In the genomic region with DNA sequence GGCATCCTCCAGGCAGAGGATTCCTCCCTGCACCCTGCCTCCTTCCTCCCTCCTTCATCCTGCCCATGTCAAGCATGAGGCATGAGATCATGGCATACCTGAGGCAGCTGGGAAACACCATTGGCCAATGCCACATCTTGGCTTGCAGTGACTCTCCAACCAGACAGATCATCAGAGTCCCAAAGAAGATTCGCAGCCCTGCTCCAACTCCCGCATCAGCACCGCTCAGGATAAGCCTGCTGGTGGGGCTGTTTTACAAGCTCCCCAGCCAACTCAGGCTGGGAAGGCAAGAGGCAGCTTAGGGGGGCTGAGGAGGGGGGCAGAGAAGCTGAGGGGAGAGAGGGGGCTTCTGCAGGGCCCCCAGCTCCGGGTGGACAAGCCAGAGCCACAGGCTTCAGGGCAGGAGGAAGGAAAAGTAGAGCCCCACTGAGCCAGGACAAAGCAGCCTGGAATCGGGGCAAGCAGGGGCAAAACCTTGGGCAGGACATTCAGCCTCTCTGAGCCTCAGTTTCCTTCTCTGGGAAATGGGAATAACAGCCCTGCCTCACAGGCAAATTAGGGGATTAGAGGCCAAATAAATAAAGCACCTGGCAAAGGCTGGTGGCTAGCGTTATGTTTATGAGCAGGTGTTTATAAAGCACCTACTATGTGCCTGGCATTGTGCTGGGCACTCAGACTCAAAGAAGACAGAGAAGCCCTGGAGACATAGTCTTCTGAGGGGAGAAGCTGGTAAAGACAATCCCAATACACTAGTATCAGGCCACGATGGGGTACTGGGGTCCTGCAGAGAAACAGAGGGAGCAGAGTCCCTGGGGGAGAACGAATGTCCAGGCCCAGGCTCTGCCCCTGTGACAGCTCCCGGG, we compare ENCODE assay signal across 17 cellular contexts.
DNase-seq lines count a peak whose midpoint lies in the region; ATAC-seq and TF ChIP-seq lines count a peak whose summit lies in the region.
"Had no signal": no experiment of that assay in that cellular context is flagged by ENCODE, and none has a peak within 500 bp of the region (broad histone marks: within the 10 kb centered on the region; RNA-seq: fewer than 3 reads in every experiment).

No MANE protein-coding gene starts in this region.

- peaks cover 8% of the 10 kb centered on the region for H3K27me3 Mint-ChIP-seq in GM23338 (ENCODE audit: insufficient read depth, low read depth, poor library complexity)

- peaks cover 0 to 11% (median 0%) of the 10 kb centered on the region in 11 experiments; a peak in 4 of 22 replicates for H3K9me3 ChIP-seq in BLaER1 treated with 17β-estradiol and CSF1 and Interleukin-3, amounts not matched to agents 10 nM and 100 nM (replicated peaks in 1 of 11)
- H3K9me3 ChIP-seq: HAP-1, Peyer's patch had no signal

- H3K9me2 ChIP-seq in GM23338 (ENCODE audit: insufficient read depth) = no peaks in the 10 kb centered on the region

- no peak overlapping the region for H3K27ac Mint-ChIP-seq in GM23338

- peaks cover 11 to 25% (median 20%) of the 10 kb centered on the region in 10 experiments for H3K4me1 ChIP-seq in BLaER1 treated with 17β-estradiol and CSF1 and Interleukin-3, amounts not matched to agents 10 nM and 100 nM
- H3K4me1 ChIP-seq in GM23338 (ENCODE audit: insufficient read depth) = no peaks in the 10 kb centered on the region
- H3K4me1 ChIP-seq: HAP-1, Peyer's patch had no signal

- H2AFZ ChIP-seq in GM23338 = no peak overlapping the region

- peak; percentile 41 to 72 for TF ChIP-seq CTCF in GM23338 (conservative IDR thresholded peaks at IDR 0.05; ENCODE audit: low read depth in 2 of 2)

- H3K4me3 ChIP-seq in BLaER1 treated with 17β-estradiol and CSF1 and Interleukin-3, amounts not matched to agents 10 nM and 100 nM = no peak overlapping the region
- H3K4me3 ChIP-seq in GM23338 = no peak overlapping the region
- H3K4me3 ChIP-seq: HAP-1, lung, Peyer's patch had no signal

- DNase-seq in GM23338 (ENCODE audit: low spot score) (peak; percentile 67), SK-MEL-5 (ENCODE audit: low read depth, low spot score) (peak; percentile 11), iPS-NIHi7 (ENCODE audit: extremely low spot score) (peak; percentile 40), midbrain (lab: John Stamatoyannopoulos, UW) (no peak)
- no peak for DNase-seq in central memory CD4-positive, alpha-beta T cell
- no peak for DNase-seq in effector CD4-positive, alpha-beta T cell
- DNase-seq: activated CD4-positive, CD25-positive, alpha-beta regulatory T cell treated with anti-CD3 and anti-CD28 coated beads, Interleukin-2, amount 50 U/mL, for 72 hours; NCI-H345; stimulated activated naive CD8-positive, alpha-beta T cell treated with anti-CD3 and anti-CD28 coated beads, Interleukin-15, Interleukin-2, amounts not matched to agents 100 U/mL and 50 U/mL, for 24 hours had no signal

- peaks cover 28% of the 10 kb centered on the region for H3K4me1 Mint-ChIP-seq in GM23338
- H3K4me1 Mint-ChIP-seq: neural crest cell had no signal

- H3K27me3 ChIP-seq in BLaER1 treated with 17β-estradiol and CSF1 and Interleukin-3, amounts not matched to agents 10 nM and 100 nM = no peaks in the 10 kb centered on the region
- H3K27me3 ChIP-seq in GM23338 (ENCODE audit: insufficient read depth) = no peaks in the 10 kb centered on the region
- H3K27me3 ChIP-seq: Peyer's patch had no signal

- ATAC-seq in GM23338 (peak; percentile 42; the same call in 2 of the 3 replicates), HG02938 (IDR thresholded peaks at IDR 0.05; ENCODE audit: unreplicated experiment) (no peak)
- ATAC-seq: esophagus mucosa; stimulated activated naive CD8-positive, alpha-beta T cell treated with anti-CD3 and anti-CD28 coated beads, Interleukin-15, Interleukin-2, amounts not matched to agents 100 U/mL and 50 U/mL, for 24 hours had no signal

- H3K9me3 Mint-ChIP-seq in GM23338 = no peaks in the 10 kb centered on the region
- H3K9me3 Mint-ChIP-seq: CD14-positive monocyte, neural crest cell had no signal

- no peak overlapping the region for H3K9ac ChIP-seq in BLaER1 treated with 17β-estradiol and CSF1 and Interleukin-3, amounts not matched to agents 10 nM and 100 nM

- no peak overlapping the region for H3K4me3 Mint-ChIP-seq in GM23338
- H3K4me3 Mint-ChIP-seq: CD14-positive monocyte, neural crest cell had no signal

- no peaks in the 10 kb centered on the region for H3K79me2 ChIP-seq in GM23338 (replicated peaks; ENCODE audit: insufficient read depth)

- in situ Hi-C loops in SK-MEL-5 (cut with HindIII; ENCODE audit: low pct_unique_long_range_greater_than_20kb, low sequenced_read_pairs) = no loop called here

- H3K36me3 Mint-ChIP-seq in GM23338 (ENCODE audit: low read depth) = no peaks in the 10 kb centered on the region
- H3K36me3 Mint-ChIP-seq: CD14-positive monocyte had no signal

- H4K20me1 ChIP-seq in BLaER1 treated with 17β-estradiol and CSF1 and Interleukin-3, amounts not matched to agents 10 nM and 100 nM = peaks cover 0 to 5% (median 0%) of the 10 kb centered on the region in 11 experiments; a peak in 1 of 22 replicates
- no peaks in the 10 kb centered on the region for H4K20me1 ChIP-seq in GM23338 (replicated peaks; ENCODE audit: insufficient read depth)

- H3K27ac ChIP-seq in BLaER1 treated with 17β-estradiol and CSF1 and Interleukin-3, amounts not matched to agents 10 nM and 100 nM = no peak overlapping the region
- H3K27ac ChIP-seq in GM23338 (ENCODE audit: low read depth) = no peak overlapping the region
- H3K27ac ChIP-seq: Peyer's patch had no signal

- H3F3A ChIP-seq in GM23338 (replicated peaks; ENCODE audit: low read depth) = no peaks in the 10 kb centered on the region

- peak overlapping the region; percentile 24 to 77 (median 49); a peak in 18 of 22 replicates for H3K4me2 ChIP-seq in BLaER1 treated with 17β-estradiol and CSF1 and Interleukin-3, amounts not matched to agents 10 nM and 100 nM
- no peak overlapping the region for H3K4me2 ChIP-seq in GM23338

- H3K36me3 ChIP-seq in BLaER1 treated with 17β-estradiol and CSF1 and Interleukin-3, amounts not matched to agents 10 nM and 100 nM = no peaks in the 10 kb centered on the region
- no peaks in the 10 kb centered on the region for H3K36me3 ChIP-seq in GM23338 (ENCODE audit: insufficient read depth)
- H3K36me3 ChIP-seq: HAP-1, Peyer's patch had no signal

TF ChIP-seq in GM23338, 12 proteins besides CTCF, POLR2A, EP300 and RAD21 (continues in another document):
- TF ChIP-seq, protein P1, sequence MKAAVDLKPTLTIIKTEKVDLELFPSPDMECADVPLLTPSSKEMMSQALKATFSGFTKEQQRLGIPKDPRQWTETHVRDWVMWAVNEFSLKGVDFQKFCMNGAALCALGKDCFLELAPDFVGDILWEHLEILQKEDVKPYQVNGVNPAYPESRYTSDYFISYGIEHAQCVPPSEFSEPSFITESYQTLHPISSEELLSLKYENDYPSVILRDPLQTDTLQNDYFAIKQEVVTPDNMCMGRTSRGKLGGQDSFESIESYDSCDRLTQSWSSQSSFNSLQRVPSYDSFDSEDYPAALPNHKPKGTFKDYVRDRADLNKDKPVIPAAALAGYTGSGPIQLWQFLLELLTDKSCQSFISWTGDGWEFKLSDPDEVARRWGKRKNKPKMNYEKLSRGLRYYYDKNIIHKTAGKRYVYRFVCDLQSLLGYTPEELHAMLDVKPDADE (IDR thresholded peaks at IDR 0.05) = no peak
- TF ChIP-seq STAT1 (IDR thresholded peaks at IDR 0.05; ENCODE audit: unreplicated experiment) (no peak), ZNF114 (CRISPR knock-in tag; IDR thresholded peaks at IDR 0.05) (no peak), CREB1 (CRISPR knock-in tag; IDR thresholded peaks at IDR 0.05; ENCODE audit: low read depth) (no peak), JUNB (IDR thresholded peaks at IDR 0.05; ENCODE audit: unreplicated experiment) (no peak)
- TF ChIP-seq, protein P2, sequence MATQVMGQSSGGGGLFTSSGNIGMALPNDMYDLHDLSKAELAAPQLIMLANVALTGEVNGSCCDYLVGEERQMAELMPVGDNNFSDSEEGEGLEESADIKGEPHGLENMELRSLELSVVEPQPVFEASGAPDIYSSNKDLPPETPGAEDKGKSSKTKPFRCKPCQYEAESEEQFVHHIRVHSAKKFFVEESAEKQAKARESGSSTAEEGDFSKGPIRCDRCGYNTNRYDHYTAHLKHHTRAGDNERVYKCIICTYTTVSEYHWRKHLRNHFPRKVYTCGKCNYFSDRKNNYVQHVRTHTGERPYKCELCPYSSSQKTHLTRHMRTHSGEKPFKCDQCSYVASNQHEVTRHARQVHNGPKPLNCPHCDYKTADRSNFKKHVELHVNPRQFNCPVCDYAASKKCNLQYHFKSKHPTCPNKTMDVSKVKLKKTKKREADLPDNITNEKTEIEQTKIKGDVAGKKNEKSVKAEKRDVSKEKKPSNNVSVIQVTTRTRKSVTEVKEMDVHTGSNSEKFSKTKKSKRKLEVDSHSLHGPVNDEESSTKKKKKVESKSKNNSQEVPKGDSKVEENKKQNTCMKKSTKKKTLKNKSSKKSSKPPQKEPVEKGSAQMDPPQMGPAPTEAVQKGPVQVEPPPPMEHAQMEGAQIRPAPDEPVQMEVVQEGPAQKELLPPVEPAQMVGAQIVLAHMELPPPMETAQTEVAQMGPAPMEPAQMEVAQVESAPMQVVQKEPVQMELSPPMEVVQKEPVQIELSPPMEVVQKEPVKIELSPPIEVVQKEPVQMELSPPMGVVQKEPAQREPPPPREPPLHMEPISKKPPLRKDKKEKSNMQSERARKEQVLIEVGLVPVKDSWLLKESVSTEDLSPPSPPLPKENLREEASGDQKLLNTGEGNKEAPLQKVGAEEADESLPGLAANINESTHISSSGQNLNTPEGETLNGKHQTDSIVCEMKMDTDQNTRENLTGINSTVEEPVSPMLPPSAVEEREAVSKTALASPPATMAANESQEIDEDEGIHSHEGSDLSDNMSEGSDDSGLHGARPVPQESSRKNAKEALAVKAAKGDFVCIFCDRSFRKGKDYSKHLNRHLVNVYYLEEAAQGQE (IDR thresholded peaks at IDR 0.05; ENCODE audit: unreplicated experiment) = no peak

Comparison
In these comparisons a context has a peak if more than half of its experiments do, and no peak if none do; other contexts are left out.
1. DNase-seq: peak in GM23338 (single experiment), SK-MEL-5 (single experiment) and iPS-NIHi7 (single experiment); none in midbrain (single experiment), central memory CD4-positive, alpha-beta T cell (single experiment) and effector CD4-positive, alpha-beta T cell (single experiment).